ENCODE assay signal across 8 cellular contexts in genomic region chr22:42820075-42820763, GRCh38. TPM values are rescaled to one million over a fixed set of nuclear protein-coding genes. Genes with fewer than 3 reads are reported as not detected.
DNase-seq lines count a peak whose midpoint lies in the region; ATAC-seq, FAIRE-seq and TF ChIP-seq lines count a peak whose summit lies in the region.

No MANE protein-coding gene starts in this region.

- peaks cover 56 to 70% of the 10 kb centered on the region in 2 donors for H3K36me3 Mint-ChIP-seq in CD14-positive monocyte

- peaks cover 0 to 2% (median 0%) of the 10 kb centered on the region in 3 donors for H3K27me3 Mint-ChIP-seq in CD14-positive monocyte (ENCODE audit: low read depth in 3 of 3)

- peaks cover 0 to 3% (median 0%) of the 10 kb centered on the region in 7 donors for H3K9me3 Mint-ChIP-seq in CD14-positive monocyte

- intact Hi-C loops in CD14-positive monocyte (cut with micrococcal nuclease): loop anchor here in 1 of 2 donors (5.0 kb wide), 1 partner anchor 158 kb away; no protein-coding TSS in a partner anchor

- DNase-seq in CD14-positive monocyte (ENCODE audit: low spot score): no peak
- peak; percentile 75 to 88 for DNase-seq in Kasumi-1 (lab: John Stamatoyannopoulos, UW)
- peak; percentile 57 for DNase-seq in astrocyte of the hippocampus (ENCODE audit: low read depth, low spot score)
- DNase-seq in left lobe of liver (ENCODE audit: low spot score): peak; percentile 19
- no peak for DNase-seq in RCC 7860 (ENCODE audit: low spot score)

- H3K4me3 Mint-ChIP-seq in CD14-positive monocyte: peak overlapping the region in 1 of 2 donors; percentile 30

- H3K27ac Mint-ChIP-seq in CD14-positive monocyte: peak overlapping the region in 1 of 7 donors; percentile 46

- H3K4me1 Mint-ChIP-seq in CD14-positive monocyte: peaks cover 3% of the 10 kb centered on the region

- TF ChIP-seq CTCF in CD14-positive monocyte (IDR thresholded peaks at IDR 0.05): peak; percentile 54

- peak; percentile 44 for ATAC-seq in left lobe of liver
- no peak for ATAC-seq in HG03159 (IDR thresholded peaks at IDR 0.05; ENCODE audit: unreplicated experiment)
- no peak for ATAC-seq in GM19467 (IDR thresholded peaks at IDR 0.05; ENCODE audit: unreplicated experiment)
- ATAC-seq in HG03045 (IDR thresholded peaks at IDR 0.05; ENCODE audit: unreplicated experiment): no peak

- FAIRE-seq in RCC 7860 (lab: Jason Lieb, UNC): no peak

RNA-seq across cellular contexts. Expression of gene ARFGAP3, which starts 36.9 kb away (rescaled TPM):
- 10 to 100 TPM; 34.8 to 38.7 TPM for polyA plus RNA-seq in CD14-positive monocyte
- 20.2 TPM for total RNA-seq in left lobe of liver

Comparison
In these comparisons a context has a peak if more than half of its experiments do, and no peak if none do; other contexts are left out.
1. DNase-seq: peak in Kasumi-1 (2 of 2), astrocyte of the hippocampus (single experiment) and left lobe of liver (single experiment); none in CD14-positive monocyte (single experiment) and RCC 7860 (single experiment).